Comparison of ENCODE assay signal across 9 cellular contexts in the genomic region with DNA sequence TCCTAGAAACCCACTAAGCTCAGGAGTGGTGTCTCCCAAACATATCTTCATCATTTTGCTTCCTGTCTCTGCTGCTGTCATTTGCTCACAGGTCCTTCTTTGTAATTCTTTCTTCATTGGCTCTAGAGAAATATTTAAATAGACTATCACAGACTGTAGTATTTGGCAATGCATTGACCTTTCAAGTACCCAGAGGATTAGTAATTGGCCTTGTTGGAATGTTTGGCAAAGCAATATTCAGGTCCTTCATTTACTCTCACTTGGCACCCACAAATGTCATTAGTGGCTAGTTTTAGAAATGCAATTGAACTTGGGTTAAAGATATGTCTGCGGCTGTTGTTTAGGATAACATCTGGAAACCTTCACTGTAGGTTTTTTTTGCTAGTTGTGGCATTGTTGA. TPM values are rescaled to one million over a fixed set of nuclear protein-coding genes. Genes with fewer than 3 reads are reported as not detected.
"Had no signal": no experiment of that assay in that cellular context is flagged by ENCODE, and none has a peak within 500 bp of the region (broad histone marks: within the 10 kb centered on the region; RNA-seq: fewer than 3 reads in every experiment).

No MANE protein-coding gene starts in this region.

- H3K27ac Mint-ChIP-seq: GM23338, H9, IgD-negative memory B cell had no signal

- ATAC-seq: GM23338, HepG2 had no signal

- FAIRE-seq: H1, H54, HepG2, HTR-8/SVneo had no signal

- H3K36me3 Mint-ChIP-seq: IgD-negative memory B cell had no signal

- H3K4me1 Mint-ChIP-seq: GM23338, H9, IgD-negative memory B cell had no signal

- DNase-seq: H9, HCEC 1CT had no signal

- H3K4me3 Mint-ChIP-seq: GM23338, H9, IgD-negative memory B cell had no signal

- H3K4me3 ChIP-seq: GM23338 had no signal

RNA-seq across cellular contexts. Expression of a gene that starts 11.6 kb away (rescaled TPM):
- total RNA-seq: GM23338, H1, H9, HepG2, HT-29 had no signal
- polyA plus RNA-seq: GM23338, H1, HepG2, IgD-negative memory B cell had no signal

RNA-seq across cellular contexts. Expression of a gene that starts 30.0 kb away (rescaled TPM):
- total RNA-seq: GM23338, H1, H9, HepG2, HT-29 had no signal
- polyA plus RNA-seq: GM23338, H1, HepG2, IgD-negative memory B cell had no signal

RNA-seq across cellular contexts. Expression of a gene that starts 48.7 kb away (rescaled TPM):
- total RNA-seq: GM23338, H1, H9, HepG2, HT-29 had no signal
- polyA plus RNA-seq: GM23338, H1, HepG2, IgD-negative memory B cell had no signal
